ENCODE assay signal across 32 cellular contexts in the genomic region with DNA sequence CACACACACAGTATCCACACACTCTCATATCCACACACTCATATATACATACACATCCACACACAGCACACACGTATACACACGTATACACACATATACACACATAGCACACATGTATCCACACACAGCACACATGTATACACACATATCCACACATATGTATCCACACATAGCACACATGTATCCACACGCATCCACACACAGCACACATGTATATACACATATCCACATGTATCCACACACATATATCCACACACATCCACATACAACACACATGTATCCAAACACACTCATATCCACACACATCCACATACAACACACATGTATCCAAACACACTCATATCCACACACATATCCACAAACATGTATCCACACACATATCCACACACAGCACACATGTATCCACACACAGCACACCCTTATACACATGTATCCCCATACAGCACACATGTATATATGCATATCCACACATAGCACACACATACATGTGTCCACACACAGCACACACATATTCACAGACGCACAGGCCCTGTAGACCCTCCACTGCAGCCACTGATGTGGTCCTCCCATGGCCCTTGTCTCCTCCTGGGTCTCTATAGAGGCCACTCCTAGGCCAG.
"Had no signal": no experiment of that assay in that cellular context is flagged by ENCODE, and none has a peak within 500 bp of the region (broad histone marks: within the 10 kb centered on the region; RNA-seq: fewer than 3 reads in every experiment).

No MANE protein-coding gene starts in this region.

- ATAC-seq: activated CD4-positive, CD25-positive, alpha-beta regulatory T cell treated with anti-CD3 and anti-CD28 coated beads, Interleukin-2, amount 50 U/mL, for 24 hours; activated CD8-positive, alpha-beta T cell treated with anti-CD3 and anti-CD28 coated beads for 36 hours; activated naive CD4-positive, alpha-beta T cell treated with anti-CD3 and anti-CD28 coated beads, Interleukin-2, amount 50 U/mL, for 72 hours; activated T-cell treated with anti-CD3 and anti-CD28 coated beads, Interleukin-2, amount 50 U/mL, for 4 hours; activated T-helper 17 cell treated with anti-CD3 and anti-CD28 coated beads, Interleukin-2, amount 50 U/mL, for 72 hours; esophagus mucosa; T-helper 17 cell had no signal

- H3K4me1 Mint-ChIP-seq: activated B cell treated with CpG ODN at 0.5 μM for 24 hours; activated naive CD4-positive, alpha-beta T cell treated with anti-CD3 and anti-CD28 coated beads, Interleukin-2, amount 10 ng/mL, durations not matched to agents 7 days and 5 days; activated naive CD8-positive, alpha-beta T cell treated with anti-CD3 and anti-CD28 coated beads, Interleukin-2, amount 10 ng/mL, durations not matched to agents 7 days and 5 days; activated T-helper 17 cell treated with anti-CD3 and anti-CD28 coated beads, Interleukin-2, amount 50 U/mL, for 72 hours; central memory CD8-positive, alpha-beta T cell; endodermal cell; T-helper 17 cell had no signal

- H3K27me3 Mint-ChIP-seq: activated B cell treated with CpG ODN at 0.5 μM for 24 hours; activated CD8-positive, alpha-beta T cell treated with anti-CD3 and anti-CD28 coated beads for 36 hours; activated naive CD4-positive, alpha-beta T cell treated with anti-CD3 and anti-CD28 coated beads, Interleukin-2, amount 10 ng/mL, durations not matched to agents 7 days and 5 days; activated naive CD8-positive, alpha-beta T cell treated with anti-CD3 and anti-CD28 coated beads, Interleukin-2, amount 10 ng/mL, durations not matched to agents 7 days and 5 days; activated T-helper 17 cell treated with anti-CD3 and anti-CD28 coated beads, Interleukin-2, amount 50 U/mL, for 72 hours; brain; central memory CD8-positive, alpha-beta T cell; dendritic cell treated with granulocyte-macrophage colony-stimulating factor and Interleukin-4, amounts not matched to agents 40 ng/mL and 50 ng/mL, for 4 days; T-helper 17 cell had no signal

- DNase-seq: activated B cell treated with CpG ODN at 0.5 μM for 24 hours; activated CD4-positive, alpha-beta T cell treated with anti-CD3 and anti-CD28 coated beads for 48 hours; activated CD4-positive, alpha-beta T cell treated with anti-CD3 and anti-CD28 coated beads, Interleukin-2, amount 50 U/mL, for 1 hour; activated CD4-positive, alpha-beta T cell treated with anti-CD3 and anti-CD28 coated beads, Interleukin-2, amount 50 U/mL, for 48 hours; activated CD8-positive, alpha-beta memory T cell treated with anti-CD3 and anti-CD28 coated beads for 24 hours; activated CD8-positive, alpha-beta T cell treated with anti-CD3 and anti-CD28 coated beads for 36 hours; activated gamma-delta T cell; activated naive CD4-positive, alpha-beta T cell; activated naive CD4-positive, alpha-beta T cell treated with anti-CD3 and anti-CD28 coated beads, Interleukin-2, amount 10 ng/mL, durations not matched to agents 7 days and 5 days; activated naive CD8-positive, alpha-beta T cell treated with anti-CD3 and anti-CD28 coated beads, Interleukin-2, amount 10 ng/mL, durations not matched to agents 7 days and 5 days; activated T-cell treated with anti-CD3 and anti-CD28 coated beads, Interleukin-2, amount 50 U/mL, for 4 hours; effector memory CD4-positive, alpha-beta T cell; endodermal cell; foreskin fibroblast; head of caudate nucleus; T-helper 1 cell; T-helper 17 cell; T1000; WERI-Rb-1 had no signal

- H3K9me3 ChIP-seq: ascending aorta had no signal

- H3K36me3 Mint-ChIP-seq: activated naive CD4-positive, alpha-beta T cell treated with anti-CD3 and anti-CD28 coated beads, Interleukin-2, amount 10 ng/mL, durations not matched to agents 7 days and 5 days; activated naive CD4-positive, alpha-beta T cell treated with anti-CD3 and anti-CD28 coated beads, Interleukin-2, amount 50 U/mL, for 72 hours; activated naive CD8-positive, alpha-beta T cell treated with anti-CD3 and anti-CD28 coated beads, Interleukin-2, amount 10 ng/mL, durations not matched to agents 7 days and 5 days; brain had no signal

- H3K27ac Mint-ChIP-seq: activated B cell treated with CpG ODN at 0.5 μM for 24 hours; activated CD8-positive, alpha-beta T cell treated with anti-CD3 and anti-CD28 coated beads for 36 hours; activated naive CD4-positive, alpha-beta T cell treated with anti-CD3 and anti-CD28 coated beads, Interleukin-2, amount 10 ng/mL, durations not matched to agents 7 days and 5 days; activated naive CD4-positive, alpha-beta T cell treated with anti-CD3 and anti-CD28 coated beads, Interleukin-2, amount 50 U/mL, for 72 hours; activated naive CD8-positive, alpha-beta T cell treated with anti-CD3 and anti-CD28 coated beads, Interleukin-2, amount 10 ng/mL, durations not matched to agents 7 days and 5 days; activated T-helper 17 cell treated with anti-CD3 and anti-CD28 coated beads, Interleukin-2, amount 50 U/mL, for 72 hours; brain; dendritic cell treated with granulocyte-macrophage colony-stimulating factor and Interleukin-4, amounts not matched to agents 40 ng/mL and 50 ng/mL, for 4 days; endodermal cell; T-helper 17 cell; T-helper 2 cell treated with Interferon-gamma antibody and Interleukin-4, amounts not matched to agents 5 μg/mL and 100 μg/mL, for 36 hours had no signal

- H3K4me1 ChIP-seq: ascending aorta, breast epithelium had no signal

- FAIRE-seq: frontal cortex had no signal

- H3K27ac ChIP-seq: ascending aorta, breast epithelium, coronary artery, dorsolateral prefrontal cortex, WERI-Rb-1 had no signal

- H3K4me3 ChIP-seq: ascending aorta, breast epithelium, coronary artery, dorsolateral prefrontal cortex had no signal

- H3K36me3 ChIP-seq: ascending aorta, breast epithelium, WERI-Rb-1 had no signal

- H3K27me3 ChIP-seq: ascending aorta, dorsolateral prefrontal cortex had no signal

- H3K9me3 Mint-ChIP-seq: activated B cell treated with CpG ODN at 0.5 μM for 24 hours; activated CD8-positive, alpha-beta T cell treated with anti-CD3 and anti-CD28 coated beads for 36 hours; activated naive CD4-positive, alpha-beta T cell treated with anti-CD3 and anti-CD28 coated beads, Interleukin-2, amount 50 U/mL, for 72 hours; activated naive CD8-positive, alpha-beta T cell treated with anti-CD3 and anti-CD28 coated beads, Interleukin-2, amount 10 ng/mL, durations not matched to agents 7 days and 5 days; activated T-cell treated with anti-CD3 and anti-CD28 coated beads, Interleukin-2, amount 50 U/mL, for 4 hours; central memory CD8-positive, alpha-beta T cell; dendritic cell treated with granulocyte-macrophage colony-stimulating factor and Interleukin-4, amounts not matched to agents 40 ng/mL and 50 ng/mL, for 4 days; endodermal cell; T-helper 2 cell treated with Interferon-gamma antibody and Interleukin-4, amounts not matched to agents 5 μg/mL and 100 μg/mL, for 36 hours had no signal

- H3K4me3 Mint-ChIP-seq: activated B cell treated with CpG ODN at 0.5 μM for 24 hours; activated CD8-positive, alpha-beta T cell treated with anti-CD3 and anti-CD28 coated beads for 36 hours; activated naive CD4-positive, alpha-beta T cell treated with anti-CD3 and anti-CD28 coated beads, Interleukin-2, amount 10 ng/mL, durations not matched to agents 7 days and 5 days; activated naive CD8-positive, alpha-beta T cell treated with anti-CD3 and anti-CD28 coated beads, Interleukin-2, amount 10 ng/mL, durations not matched to agents 7 days and 5 days; activated T-cell treated with anti-CD3 and anti-CD28 coated beads, Interleukin-2, amount 50 U/mL, for 4 hours; activated T-helper 17 cell treated with anti-CD3 and anti-CD28 coated beads, Interleukin-2, amount 50 U/mL, for 72 hours; brain; central memory CD8-positive, alpha-beta T cell; dendritic cell treated with granulocyte-macrophage colony-stimulating factor and Interleukin-4, amounts not matched to agents 40 ng/mL and 50 ng/mL, for 4 days; endodermal cell; T-helper 17 cell; T-helper 2 cell treated with Interferon-gamma antibody and Interleukin-4, amounts not matched to agents 5 μg/mL and 100 μg/mL, for 36 hours had no signal
